In genomic region chr7:148696787-148697186, GRCh38 we compare ENCODE assay signal across 9 cellular contexts. TPM values are rescaled to one million over a fixed set of nuclear protein-coding genes. Genes with fewer than 3 reads are reported as not detected.
A peak's percentile ranks its signal among the peaks of the same experiment; 100 is the strongest.
DNase-seq lines count a peak whose midpoint lies in the region; ATAC-seq and TF ChIP-seq lines count a peak whose summit lies in the region.
"Had no signal": no experiment of that assay in that cellular context is flagged by ENCODE, and none has a peak within 500 bp of the region (broad histone marks: within the 10 kb centered on the region; RNA-seq: fewer than 3 reads in every experiment).

No MANE protein-coding gene starts in this region.

- ATAC-seq in naive B cell (ENCODE audit: low read depth in 2 of 2) (no peak), upper lobe of left lung (ENCODE audit: low FRiP score in 2 of 2) (no peak), HG03342 (IDR thresholded peaks at IDR 0.05; ENCODE audit: unreplicated experiment) (no peak)

- H3K36me3 ChIP-seq in mammary epithelial cell (ENCODE audit: insufficient read depth, low read length) (no peaks in the 10 kb centered on the region), upper lobe of left lung (no peaks in the 10 kb centered on the region)

- H2AFZ ChIP-seq in mammary epithelial cell (ENCODE audit: low read depth, low read length), result no peak overlapping the region

- H3K27me3 Mint-ChIP-seq in MCF 10A (ENCODE audit: insufficient read depth, unreplicated experiment) (no peaks in the 10 kb centered on the region), naive B cell (no peaks in the 10 kb centered on the region)
- peaks cover 3% of the 10 kb centered on the region for H3K27me3 Mint-ChIP-seq in activated T-helper 1 cell treated with anti-CD3 and anti-CD28 coated beads, Interleukin-12 subunit alpha, Interleukin-12 subunit beta, Interleukin-2, Interleukin-4 antibody, amounts not matched to agents 30 ng/mL and 10 ng/mL and 1 ng/mL, durations not matched to agents 14 hours and 24 hours and 36 hours (ENCODE audit: insufficient read depth)

- H3K4me3 Mint-ChIP-seq in MCF 10A (ENCODE audit: unreplicated experiment) (peak overlapping the region; percentile 85), naive B cell (peak overlapping the region; percentile 1 to 90 (median 61))
- peak overlapping the region; percentile 2 for H3K4me3 Mint-ChIP-seq in activated T-helper 1 cell treated with anti-CD3 and anti-CD28 coated beads, Interleukin-12 subunit alpha, Interleukin-12 subunit beta, Interleukin-2, Interleukin-4 antibody, amounts not matched to agents 30 ng/mL and 10 ng/mL and 1 ng/mL, durations not matched to agents 14 hours and 24 hours and 36 hours

- peaks cover 38% of the 10 kb centered on the region for H3K79me2 ChIP-seq in mammary epithelial cell (ENCODE audit: insufficient read depth, low read length)

- H3K9ac ChIP-seq in mammary epithelial cell (ENCODE audit: insufficient read depth, low read length), result no peak overlapping the region

- no peaks in the 10 kb centered on the region for H4K20me1 ChIP-seq in mammary epithelial cell (ENCODE audit: insufficient read depth, low read length)

- no peak for DNase-seq in MCF 10A (ENCODE audit: unreplicated experiment)
- no peak for DNase-seq in mammary epithelial cell
- DNase-seq in activated T-helper 1 cell treated with anti-CD3 and anti-CD28 coated beads, Interleukin-12 subunit alpha, Interleukin-12 subunit beta, Interleukin-2, Interleukin-4 antibody, amounts not matched to agents 30 ng/mL and 10 ng/mL and 1 ng/mL, durations not matched to agents 14 hours and 24 hours and 36 hours (ENCODE audit: low spot score), result no peak
- no peak for DNase-seq in naive B cell
- DNase-seq in upper lobe of left lung, result no peak
- DNase-seq in HuH-7.5 (ENCODE audit: low spot score), result no peak
- no peak for DNase-seq in GOT3 (lab: John Stamatoyannopoulos, UW)
- DNase-seq: NCI-H1436 had no signal

- TF ChIP-seq CTCF in MCF 10A (IDR thresholded peaks at IDR 0.05; ENCODE audit: unreplicated experiment) (no peak), mammary epithelial cell (conservative IDR thresholded peaks at IDR 0.05 in 1 of 2, IDR thresholded peaks at IDR 0.05 in 1 of 2; ENCODE audit: extremely low read depth in 1 of 2, insufficient read depth in 1 of 2, low read depth in 1 of 2, low read length in 2 of 2) (no peak), upper lobe of left lung (IDR thresholded peaks at IDR 0.05) (no peak)

- H3K4me2 ChIP-seq in mammary epithelial cell (ENCODE audit: insufficient read depth, low read depth, low read length), result no peak overlapping the region

- no peak overlapping the region for H3K4me3 ChIP-seq in mammary epithelial cell (replicated peaks in 1 of 3; ENCODE audit: insufficient read depth in 1 of 3, low read depth in 2 of 3, low read length in 3 of 3)
- no peak overlapping the region for H3K4me3 ChIP-seq in upper lobe of left lung

- in situ Hi-C loops in mammary epithelial cell (cut with MboI; ENCODE audit: low sequenced_read_pairs in 2 of 2), result no loop called here

- no peak for TF ChIP-seq POLR2A in upper lobe of left lung (IDR thresholded peaks at IDR 0.05)

- CTCF ChIA-PET in MCF 10A (lab: Yijun Ruan, JAX), result no interaction called here
- CTCF ChIA-PET in mammary epithelial cell (lab: Charles Lee; ENCODE audit: low non-redundant PET), result no interaction called here

- WGBS in mammary epithelial cell (ENCODE audit: low coverage, missing lambda C conversion rate), result 100% methylated on average over 5 of the region's 5 CpGs
- 89 to 93% methylated on average over 5 of the region's 5 CpGs for WGBS in upper lobe of left lung, 2 donors

- H3K9me3 ChIP-seq in mammary epithelial cell (replicated peaks; ENCODE audit: insufficient read depth, low read length) (no peaks in the 10 kb centered on the region), upper lobe of left lung (no peaks in the 10 kb centered on the region)

- peaks cover 31% of the 10 kb centered on the region for H3K4me1 Mint-ChIP-seq in MCF 10A (ENCODE audit: insufficient read depth, unreplicated experiment)
- peaks cover 45% of the 10 kb centered on the region for H3K4me1 Mint-ChIP-seq in activated T-helper 1 cell treated with anti-CD3 and anti-CD28 coated beads, Interleukin-12 subunit alpha, Interleukin-12 subunit beta, Interleukin-2, Interleukin-4 antibody, amounts not matched to agents 30 ng/mL and 10 ng/mL and 1 ng/mL, durations not matched to agents 14 hours and 24 hours and 36 hours (ENCODE audit: low read depth)
- peaks cover 28 to 34% (median 30%) of the 10 kb centered on the region in 3 donors for H3K4me1 Mint-ChIP-seq in naive B cell

- BruUV-seq in MCF 10A (replicated peaks; lab: Mats Ljungman, UMichigan) (no TSS peak), mammary epithelial cell (replicated peaks; lab: Mats Ljungman, UMichigan) (no TSS peak)

- H3K27ac ChIP-seq in mammary epithelial cell (ENCODE audit: insufficient read depth, low read depth, low read length) (no peak overlapping the region), upper lobe of left lung (peak overlapping the region in 3 of 4 donors; percentile 96 to 99 (median 99))

- H3K4me1 ChIP-seq in mammary epithelial cell (ENCODE audit: insufficient read depth, low read length), result peaks cover 35% of the 10 kb centered on the region
- H3K4me1 ChIP-seq in upper lobe of left lung, result peaks cover 17 to 26% (median 22%) of the 10 kb centered on the region in 4 donors

- POLR2A ChIA-PET in MCF 10A (lab: Yijun Ruan, JAX), result no interaction called here

- H3K9me3 Mint-ChIP-seq in MCF 10A (ENCODE audit: unreplicated experiment) (no peaks in the 10 kb centered on the region), naive B cell (no peaks in the 10 kb centered on the region)
- H3K9me3 Mint-ChIP-seq in activated T-helper 1 cell treated with anti-CD3 and anti-CD28 coated beads, Interleukin-12 subunit alpha, Interleukin-12 subunit beta, Interleukin-2, Interleukin-4 antibody, amounts not matched to agents 30 ng/mL and 10 ng/mL and 1 ng/mL, durations not matched to agents 14 hours and 24 hours and 36 hours, result no peaks in the 10 kb centered on the region

- no peaks in the 10 kb centered on the region for H3K27me3 ChIP-seq in mammary epithelial cell (ENCODE audit: insufficient read depth, low read length)
- no peaks in the 10 kb centered on the region for H3K27me3 ChIP-seq in upper lobe of left lung

- dilution Hi-C loops in mammary epithelial cell (cut with HindIII; ENCODE audit: low sequenced_read_pairs), result no loop called here

- TF ChIP-seq EP300 in upper lobe of left lung (IDR thresholded peaks at IDR 0.05), result no peak

- no peak overlapping the region for H3K27ac Mint-ChIP-seq in MCF 10A (ENCODE audit: low read depth, unreplicated experiment)
- H3K27ac Mint-ChIP-seq in activated T-helper 1 cell treated with anti-CD3 and anti-CD28 coated beads, Interleukin-12 subunit alpha, Interleukin-12 subunit beta, Interleukin-2, Interleukin-4 antibody, amounts not matched to agents 30 ng/mL and 10 ng/mL and 1 ng/mL, durations not matched to agents 14 hours and 24 hours and 36 hours, result peak overlapping the region; percentile 8
- H3K27ac Mint-ChIP-seq in naive B cell, result peak overlapping the region in 2 of 6 donors; percentile 36 to 87

- intact Hi-C loops in MCF 10A (cut with micrococcal nuclease), result loop anchor here (5.0 to 10.0 kb wide), 2 partner anchors 119 to 188 kb away; partner anchors contain the start of gene EZH2
- intact Hi-C loops in mammary epithelial cell (cut with micrococcal nuclease), result loop anchor here (5.0 kb wide), 2 partner anchors 246 to 266 kb away; no protein-coding TSS in a partner anchor
- intact Hi-C loops in activated T-helper 1 cell treated with anti-CD3 and anti-CD28 coated beads, Interleukin-12 subunit alpha, Interleukin-12 subunit beta, Interleukin-2, Interleukin-4 antibody, amounts not matched to agents 30 ng/mL and 10 ng/mL and 1 ng/mL, durations not matched to agents 14 hours and 24 hours and 36 hours (cut with micrococcal nuclease), result loop anchor here (1.0 to 5.0 kb wide), 8 partner anchors 30 to 267 kb away; no protein-coding TSS in a partner anchor

- H3K36me3 Mint-ChIP-seq in MCF 10A (ENCODE audit: insufficient read depth, unreplicated experiment) (no peaks in the 10 kb centered on the region), naive B cell (no peaks in the 10 kb centered on the region)
- H3K36me3 Mint-ChIP-seq in activated T-helper 1 cell treated with anti-CD3 and anti-CD28 coated beads, Interleukin-12 subunit alpha, Interleukin-12 subunit beta, Interleukin-2, Interleukin-4 antibody, amounts not matched to agents 30 ng/mL and 10 ng/mL and 1 ng/mL, durations not matched to agents 14 hours and 24 hours and 36 hours (ENCODE audit: low read depth), result peaks cover 14% of the 10 kb centered on the region

RNA-seq across cellular contexts. Expression of gene CUL1, which starts 1.9 kb away (rescaled TPM):
- total RNA-seq in MCF 10A (2022) (41.2 and 49.2 TPM in 2 replicates), mammary epithelial cell (10 to 100 TPM; 53.5 to 54.9 TPM), upper lobe of left lung (10 to 100 TPM; 29.0 to 65.0 (median 45.9) TPM)
- polyA plus RNA-seq in mammary epithelial cell (47.8 TPM), naive B cell (ENCODE audit: low read depth in 6 of 6) (10 to 100 TPM; 41.3 to 58.9 (median 46.3) TPM)
- polyA minus RNA-seq in mammary epithelial cell, result 38.9 TPM
- 79.3 and 81.3 TPM in 2 replicates for total RNA-seq in activated T-helper 1 cell treated with anti-CD3 and anti-CD28 coated beads, Interleukin-12 subunit alpha, Interleukin-12 subunit beta, Interleukin-2, Interleukin-4 antibody, amounts not matched to agents 30 ng/mL and 10 ng/mL and 1 ng/mL, durations not matched to agents 14 hours and 24 hours and 36 hours

Comparison
In these comparisons a context has a peak if more than half of its experiments do, and no peak if none do; other contexts are left out.
1. H3K4me3 Mint-ChIP-seq: peak in every context shown above with its lines; median percentile 85 in MCF 10A; 61 in naive B cell; 2 in activated T-helper 1 cell treated with anti-CD3 and anti-CD28 coated beads, Interleukin-12 subunit alpha, Interleukin-12 subunit beta, Interleukin-2, Interleukin-4 antibody, amounts not matched to agents 30 ng/mL and 10 ng/mL and 1 ng/mL, durations not matched to agents 14 hours and 24 hours and 36 hours.